Comparison of ENCODE assay signal across 28 cellular contexts in the genomic region with DNA sequence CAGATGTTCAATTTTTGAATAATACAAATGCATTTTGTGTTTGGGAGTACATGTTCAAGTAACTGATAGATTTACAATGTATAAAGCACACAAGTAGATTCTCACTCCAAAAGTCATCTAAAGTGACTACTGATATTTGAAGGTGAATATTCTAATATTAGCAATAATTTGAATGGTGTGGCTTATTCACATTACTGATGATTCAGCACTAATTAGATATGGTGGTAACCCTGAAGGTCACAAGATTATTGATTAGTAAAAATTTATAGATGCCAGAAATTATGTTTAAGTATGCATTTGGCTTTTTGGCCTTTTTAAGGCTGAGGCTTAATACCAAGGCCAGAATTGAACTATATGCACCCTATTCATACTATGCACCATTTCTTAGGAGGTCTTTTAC.
"Had no signal": no experiment of that assay in that cellular context is flagged by ENCODE, and none has a peak within 500 bp of the region (broad histone marks: within the 10 kb centered on the region; RNA-seq: fewer than 3 reads in every experiment).

No MANE protein-coding gene starts in this region.

- H2AFZ ChIP-seq: neural progenitor cell, parathyroid adenoma had no signal

- DNase-seq: naive thymus-derived CD4-positive, alpha-beta T cell; natural killer cell; occipital lobe; ovary; posterior cingulate gyrus; psoas muscle; right cardiac atrium; spleen; stimulated activated CD4-positive, alpha-beta T cell treated with anti-CD3 and anti-CD28 coated beads, Interleukin-12 subunit alpha, Interleukin-12 subunit beta, amount 100 ng/mL, for 4 hours; stimulated activated CD4-positive, alpha-beta T cell treated with anti-CD3 and anti-CD28 coated beads, Interleukin-1b, Interleukin-23, amount 100 ng/mL, for 48 hours; stimulated activated CD4-positive, alpha-beta T cell treated with anti-CD3 and anti-CD28 coated beads, Interleukin-4, amount 100 ng/mL, for 1 hour; stimulated activated CD4-positive, alpha-beta T cell treated with anti-CD3 and anti-CD28 coated beads, Interleukin-4, amount 100 ng/mL, for 4 hours; stimulated activated naive B cell treated with anti-CD40 and anti-IgM and Interleukin-4, amounts not matched to agents 10 μg/mL and 1 μg/mL and 100 μg/mL, for 72 hours; stimulated activated naive CD4-positive, alpha-beta T cell treated with Interleukin-2 at 50 U/mL for 16 hours; stomach; thyroid gland; trophoblast cell; upper lobe of left lung had no signal

- H3K9ac ChIP-seq: neural progenitor cell, parathyroid adenoma had no signal

- H3K4me1 ChIP-seq: neural progenitor cell, parathyroid adenoma, psoas muscle, spleen, stomach, thyroid gland, tibial nerve, upper lobe of left lung, vagina had no signal

- H3K27ac ChIP-seq: neural progenitor cell, ovary, parathyroid adenoma, psoas muscle, skin epidermis, spleen, stomach, thoracic aorta, thyroid gland, tibial nerve, upper lobe of left lung, vagina had no signal

- H3K9me3 ChIP-seq: ovary, psoas muscle, stomach, thoracic aorta, thyroid gland, tibial nerve, upper lobe of left lung, vagina had no signal

- FAIRE-seq: urothelium cell line had no signal

- H3K27me3 ChIP-seq: neural progenitor cell, ovary, spleen, stomach, thyroid gland, tibial nerve, upper lobe of left lung, vagina had no signal

- H3K4me2 ChIP-seq: neural progenitor cell, smooth muscle cell had no signal

- ATAC-seq: naive thymus-derived CD4-positive, alpha-beta T cell; natural killer cell; psoas muscle; right cardiac atrium; sciatic nerve; stimulated activated effector memory CD8-positive, alpha-beta T cell treated with anti-CD3 and anti-CD28 coated beads, Interleukin-12 subunit alpha, Interleukin-12 subunit beta, amount 100 ng/mL, for 72 hours; stimulated activated naive B cell treated with anti-CD40 and anti-IgM and Interleukin-4, amounts not matched to agents 10 μg/mL and 1 μg/mL and 100 μg/mL, for 72 hours had no signal

- H3K79me2 ChIP-seq: parathyroid adenoma had no signal

- H3K36me3 ChIP-seq: neural progenitor cell, ovary, spleen, stomach, thoracic aorta, thyroid gland, tibial nerve, upper lobe of left lung, vagina had no signal

- H3K4me3 ChIP-seq: neural progenitor cell, ovary, psoas muscle, skin epidermis, smooth muscle cell, spleen, stomach, thoracic aorta, thyroid gland, tibial nerve, upper lobe of left lung, vagina had no signal
